10 cellular contexts compared by ENCODE assay signal in genomic region chr6:71419217-71419953, GRCh38.
DNase-seq lines count a peak whose midpoint lies in the region; FAIRE-seq and TF ChIP-seq lines count a peak whose summit lies in the region.
"Had no signal": no experiment of that assay in that cellular context is flagged by ENCODE, and none has a peak within 500 bp of the region (broad histone marks: within the 10 kb centered on the region; RNA-seq: fewer than 3 reads in every experiment).

No MANE protein-coding gene starts in this region.

- H3K9me2 ChIP-seq in Karpas-422 (replicated peaks; ENCODE audit: insufficient read depth, low read length), result no peaks in the 10 kb centered on the region

- TF ChIP-seq CTCF in kidney (IDR thresholded peaks at IDR 0.05; ENCODE audit: borderline replicate concordance, extremely low read depth, insufficient read depth), result no peak
- no peak for TF ChIP-seq CTCF in suprapubic skin (IDR thresholded peaks at IDR 0.05)

- H3K79me2 ChIP-seq in Karpas-422 (ENCODE audit: low read length), result no peaks in the 10 kb centered on the region

- 32% methylated on average over 27 of the region's 27 CpGs for WGBS in suprapubic skin

- H3K27ac ChIP-seq in kidney (ENCODE audit: low read depth in 2 of 2, low read length in 2 of 2) (peak overlapping the region; percentile 97 to 98), suprapubic skin (peak overlapping the region; percentile 93), Karpas-422 (ENCODE audit: low read length) (no peak overlapping the region)
- H3K27ac ChIP-seq: BLaER1 treated with 17β-estradiol and CSF1 and Interleukin-3, amounts not matched to agents 10 nM and 100 nM; KMS-11 had no signal

- H3K9me3 ChIP-seq in kidney (ENCODE audit: control insufficient read depth in 1 of 2, low read length in 2 of 2) (no peaks in the 10 kb centered on the region), suprapubic skin (no peaks in the 10 kb centered on the region), Karpas-422 (ENCODE audit: low read length) (no peaks in the 10 kb centered on the region)

- no peak for TF ChIP-seq POLR2A in suprapubic skin (IDR thresholded peaks at IDR 0.05)

- no peak for FAIRE-seq in kidney (lab: Jason Lieb, UNC)

- H3K4me3 ChIP-seq in kidney (ENCODE audit: low read length in 2 of 2) (peak overlapping the region; percentile 79 to 96), suprapubic skin (peak overlapping the region; percentile 78), Karpas-422 (ENCODE audit: low read length) (no peak overlapping the region)

- H4K20me1 ChIP-seq in Karpas-422 (ENCODE audit: insufficient read depth, low read depth, low read length), result 0 out of 2 replicates have a peak, but pooled peaks cover 3% of the 10 kb centered on the region
- H4K20me1 ChIP-seq: BLaER1 treated with 17β-estradiol and CSF1 and Interleukin-3, amounts not matched to agents 10 nM and 100 nM had no signal

- no peak for TF ChIP-seq EP300 in suprapubic skin (IDR thresholded peaks at IDR 0.05)

- intact Hi-C loops in kidney (cut with DNase I), result no loop called here

- H3K4me2 ChIP-seq in Karpas-422 (ENCODE audit: low read depth, low read length, poor library complexity, severe bottlenecking), result no peak overlapping the region
- H3K4me2 ChIP-seq: BLaER1 treated with 17β-estradiol and CSF1 and Interleukin-3, amounts not matched to agents 10 nM and 100 nM had no signal

- H3K9ac ChIP-seq in kidney (ENCODE audit: low read length in 2 of 2) (peak overlapping the region; percentile 96 to 99), Karpas-422 (ENCODE audit: low read length) (no peak overlapping the region)
- H3K9ac ChIP-seq: BLaER1 treated with 17β-estradiol and CSF1 and Interleukin-3, amounts not matched to agents 10 nM and 100 nM; KMS-11 had no signal

- H2AFZ ChIP-seq in Karpas-422 (ENCODE audit: low read length), result no peak overlapping the region

- peaks cover 7 to 40% of the 10 kb centered on the region in 2 donors for H3K36me3 ChIP-seq in kidney (ENCODE audit: control insufficient read depth in 1 of 2, insufficient read depth in 2 of 2, low read length in 2 of 2)
- H3K36me3 ChIP-seq in suprapubic skin, result peaks cover 13% of the 10 kb centered on the region
- H3K36me3 ChIP-seq in Karpas-422 (ENCODE audit: insufficient read depth, low read length), result no peaks in the 10 kb centered on the region

- H3K4me1 ChIP-seq in kidney (ENCODE audit: control insufficient read depth in 1 of 2, insufficient read depth in 1 of 2, low read depth in 1 of 2, low read length in 2 of 2), result peaks cover 9 to 25% of the 10 kb centered on the region in 2 donors
- H3K4me1 ChIP-seq in suprapubic skin, result peaks cover 22% of the 10 kb centered on the region
- no peaks in the 10 kb centered on the region for H3K4me1 ChIP-seq in Karpas-422 (ENCODE audit: low read length)

- DNase-seq in NCI-H345 treated with DMSO at 0.1 percent for 48 hours (lab: John Stamatoyannopoulos, UW; ENCODE audit: unreplicated experiment) (peak; percentile 19), NCI-H345 (lab: John Stamatoyannopoulos, UW) (no peak), astrocyte of the hippocampus (ENCODE audit: low read depth, low spot score) (peak; percentile 49), kidney (peak; percentile 71), suprapubic skin (ENCODE audit: low spot score in 2 of 2) (no peak), Karpas-422 (no peak), NCI-H2029 treated with DMSO at 0.1 percent for 48 hours (lab: John Stamatoyannopoulos, UW) (no peak), HT-29 (ENCODE audit: low spot score) (no peak)

- H3K27me3 ChIP-seq in suprapubic skin (no peaks in the 10 kb centered on the region), Karpas-422 (ENCODE audit: low read length) (no peaks in the 10 kb centered on the region)
- H3K27me3 ChIP-seq: BLaER1 treated with 17β-estradiol and CSF1 and Interleukin-3, amounts not matched to agents 10 nM and 100 nM had no signal

Comparison
In these comparisons a context has a peak if more than half of its experiments do, and no peak if none do; other contexts are left out.
1. DNase-seq: peak in NCI-H345 treated with DMSO at 0.1 percent for 48 hours (single experiment), astrocyte of the hippocampus (single experiment) and kidney (single experiment); none in NCI-H345 (single experiment), suprapubic skin (0 of 2), Karpas-422 (single experiment), NCI-H2029 treated with DMSO at 0.1 percent for 48 hours (single experiment) and HT-29 (single experiment).